Comparison of ENCODE assay signal across 16 cellular contexts in the genomic region with DNA sequence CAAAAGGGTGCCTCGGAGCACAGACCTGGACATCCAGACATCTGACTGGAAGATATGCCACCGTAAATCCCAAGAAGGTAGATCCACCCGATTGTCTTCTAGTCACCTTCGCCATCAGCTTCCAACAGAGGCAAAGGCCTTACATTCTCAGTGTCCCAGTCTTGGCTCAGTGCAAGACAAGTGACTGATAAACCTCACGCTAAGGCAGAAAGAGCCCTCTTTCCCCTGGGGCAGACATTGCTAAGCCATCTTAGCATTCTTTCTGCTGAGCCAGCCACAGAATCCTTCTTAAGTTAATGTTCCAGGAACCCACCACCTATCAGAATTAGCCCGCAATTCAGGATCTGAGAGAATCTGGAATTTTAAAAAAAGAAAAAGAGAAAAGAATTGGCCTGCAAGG. TPM values are rescaled to one million over a fixed set of nuclear protein-coding genes. Genes with fewer than 3 reads are reported as not detected.
DNase-seq lines count a peak whose midpoint lies in the region; ATAC-seq and TF ChIP-seq lines count a peak whose summit lies in the region.
"Had no signal": no experiment of that assay in that cellular context is flagged by ENCODE, and none has a peak within 500 bp of the region (broad histone marks: within the 10 kb centered on the region; RNA-seq: fewer than 3 reads in every experiment).

No MANE protein-coding gene starts in this region.

- no peak overlapping the region for H3K23ac ChIP-seq in trophoblast cell (ENCODE audit: low read length)

- ATAC-seq in HG03135 (IDR thresholded peaks at IDR 0.05; ENCODE audit: unreplicated experiment), result no peak
- ATAC-seq in effector memory CD8-positive, alpha-beta T cell (replicated peaks), result no peak
- ATAC-seq: HCT116 had no signal

- intact Hi-C loops in dendritic cell treated with granulocyte-macrophage colony-stimulating factor and Interleukin-4, amounts not matched to agents 40 ng/mL and 50 ng/mL, for 4 days (cut with micrococcal nuclease), result no loop called here

- H3K36me3 Mint-ChIP-seq in dendritic cell treated with granulocyte-macrophage colony-stimulating factor and Interleukin-4, amounts not matched to agents 40 ng/mL and 50 ng/mL, for 4 days (ENCODE audit: low read depth), result no peaks in the 10 kb centered on the region
- no peaks in the 10 kb centered on the region for H3K36me3 Mint-ChIP-seq in effector memory CD8-positive, alpha-beta T cell (ENCODE audit: insufficient read depth)
- H3K36me3 Mint-ChIP-seq: CD4-positive, CD25-positive, alpha-beta regulatory T cell had no signal

- H3K4me3 ChIP-seq in H7 (ENCODE audit: insufficient read depth, low read depth, low read length) (no peak overlapping the region), trophoblast cell (ENCODE audit: low read depth, low read length) (no peak overlapping the region)
- H3K4me3 ChIP-seq: BLaER1 treated with 17β-estradiol and CSF1 and Interleukin-3, amounts not matched to agents 10 nM and 100 nM had no signal

- H4K12ac ChIP-seq in trophoblast cell (ENCODE audit: low read depth, low read length), result no peak overlapping the region

- H3K79me1 ChIP-seq in trophoblast cell (ENCODE audit: low read length), result peaks cover 12% of the 10 kb centered on the region

- H2AK5ac ChIP-seq in trophoblast cell (ENCODE audit: low read length), result no peak overlapping the region

- H2BK5ac ChIP-seq in trophoblast cell (ENCODE audit: low read depth, low read length, poor library complexity), result no peak overlapping the region

- H4K8ac ChIP-seq in trophoblast cell (ENCODE audit: low read depth, low read length), result no peak overlapping the region

- no peak overlapping the region for H3K4me3 Mint-ChIP-seq in dendritic cell treated with granulocyte-macrophage colony-stimulating factor and Interleukin-4, amounts not matched to agents 40 ng/mL and 50 ng/mL, for 4 days
- H3K4me3 Mint-ChIP-seq in effector memory CD8-positive, alpha-beta T cell, result no peak overlapping the region
- H3K4me3 Mint-ChIP-seq: CD4-positive, CD25-positive, alpha-beta regulatory T cell had no signal

- H3K27ac Mint-ChIP-seq in dendritic cell treated with granulocyte-macrophage colony-stimulating factor and Interleukin-4, amounts not matched to agents 40 ng/mL and 50 ng/mL, for 4 days, result peak overlapping the region; percentile 34
- H3K27ac Mint-ChIP-seq in effector memory CD8-positive, alpha-beta T cell, result no peak overlapping the region

- H3K27me3 Mint-ChIP-seq in dendritic cell treated with granulocyte-macrophage colony-stimulating factor and Interleukin-4, amounts not matched to agents 40 ng/mL and 50 ng/mL, for 4 days, result peaks cover 39% of the 10 kb centered on the region
- peaks cover 7 to 41% of the 10 kb centered on the region in 2 donors for H3K27me3 Mint-ChIP-seq in effector memory CD8-positive, alpha-beta T cell

- H2BK120ac ChIP-seq in trophoblast cell (ENCODE audit: insufficient read depth, low read length, poor library complexity), result no peak overlapping the region

- H3K9ac ChIP-seq in trophoblast cell (ENCODE audit: low read length), result no peak overlapping the region
- H3K9ac ChIP-seq: KMS-11 had no signal

- no peak overlapping the region for H3K4me2 ChIP-seq in trophoblast cell (ENCODE audit: low read length)
- H3K4me2 ChIP-seq: KMS-11 had no signal

- H3K9me3 ChIP-seq in trophoblast cell (ENCODE audit: insufficient read depth, low read depth, low read length), result no peaks in the 10 kb centered on the region
- H3K9me3 ChIP-seq: BLaER1 treated with 17β-estradiol and CSF1 and Interleukin-3, amounts not matched to agents 10 nM and 100 nM had no signal

- no peak overlapping the region for H3K14ac ChIP-seq in trophoblast cell (ENCODE audit: low read length)

- DNase-seq in H7 (peak; percentile 7), trophoblast cell (peak; percentile 84), NCI-H510A treated with DMSO at 0.1 percent for 48 hours (lab: John Stamatoyannopoulos, UW) (no peak)
- no peak for DNase-seq in effector memory CD8-positive, alpha-beta T cell
- DNase-seq: ACHN; Calu3; CD4-positive, CD25-positive, alpha-beta regulatory T cell; DMS 273 treated with DMSO at 0.1 percent for 48 hours had no signal

- H4K91ac ChIP-seq in trophoblast cell (ENCODE audit: low read depth, low read length), result no peak overlapping the region

- peaks cover 24 to 39% of the 10 kb centered on the region in 2 experiments for H3K4me1 ChIP-seq in trophoblast cell (ENCODE audit: control insufficient read depth in 1 of 2, insufficient read depth in 2 of 2, low read length in 2 of 2)

- H3K36me3 ChIP-seq in H7 (replicated peaks; ENCODE audit: control insufficient read depth, insufficient read depth, low read length) (no peaks in the 10 kb centered on the region), trophoblast cell (ENCODE audit: control insufficient read depth in 1 of 2, insufficient read depth in 2 of 2, low read length in 2 of 2) (no peaks in the 10 kb centered on the region)
- H3K36me3 ChIP-seq: BLaER1 treated with 17β-estradiol and CSF1 and Interleukin-3, amounts not matched to agents 10 nM and 100 nM had no signal

- no peaks in the 10 kb centered on the region for H3K79me2 ChIP-seq in trophoblast cell (ENCODE audit: control insufficient read depth, insufficient read depth, low read length, poor library complexity)

- TF ChIP-seq CTCF in 22Rv1 (IDR thresholded peaks at IDR 0.05), result no peak

- H2AFZ ChIP-seq in trophoblast cell (ENCODE audit: insufficient read depth, low read length, poor library complexity), result no peak overlapping the region

- no CpG with 5 or more reads among the region's 6 CpGs for WGBS in trophoblast cell (ENCODE audit: extremely low coverage, insufficient coverage, insufficient read length)

- H3K27ac ChIP-seq in 22Rv1 (peak overlapping the region; percentile 7; the same call in 1 of the 2 replicates), trophoblast cell (ENCODE audit: low read depth, low read length) (peak overlapping the region; percentile 64)
- H3K27ac ChIP-seq: KMS-11 had no signal

- H3K9me3 Mint-ChIP-seq in dendritic cell treated with granulocyte-macrophage colony-stimulating factor and Interleukin-4, amounts not matched to agents 40 ng/mL and 50 ng/mL, for 4 days, result no peaks in the 10 kb centered on the region
- H3K9me3 Mint-ChIP-seq in effector memory CD8-positive, alpha-beta T cell, result no peaks in the 10 kb centered on the region

- no peak overlapping the region for H3K4ac ChIP-seq in trophoblast cell (ENCODE audit: low read depth, low read length)

- no peak overlapping the region for H2BK12ac ChIP-seq in trophoblast cell (ENCODE audit: low read length)

- H3K4me1 Mint-ChIP-seq in dendritic cell treated with granulocyte-macrophage colony-stimulating factor and Interleukin-4, amounts not matched to agents 40 ng/mL and 50 ng/mL, for 4 days (ENCODE audit: low read depth), result peaks cover 28% of the 10 kb centered on the region
- H3K4me1 Mint-ChIP-seq in effector memory CD8-positive, alpha-beta T cell (ENCODE audit: low read depth in 2 of 2), result no peaks in the 10 kb centered on the region

- no peak overlapping the region for H3K18ac ChIP-seq in trophoblast cell (ENCODE audit: low read length)

- peaks cover 9% of the 10 kb centered on the region for H3K27me3 ChIP-seq in H7 (ENCODE audit: control insufficient read depth, insufficient read depth, low read length)
- H3K27me3 ChIP-seq in trophoblast cell (ENCODE audit: insufficient read depth, low read length), result no peaks in the 10 kb centered on the region

RNA-seq across cellular contexts. Expression of a gene that starts 4.3 kb away (rescaled TPM):
- 36.5 and 43.6 TPM in 2 replicates for total RNA-seq in H7 (2014; rRNA removed; shearing (Covaris generic))
- polyA plus RNA-seq in trophoblast cell (2013), result 17.4 and 20.1 TPM in 2 replicates
- total RNA-seq: CD4-positive, CD25-positive, alpha-beta regulatory T cell; Daoy; HT1080 had no signal

RNA-seq across cellular contexts. Expression of a gene that starts 35.7 kb away (rescaled TPM):
- 83.5 and 84.6 TPM in 2 replicates for total RNA-seq in H7 (2014; rRNA removed; shearing (Covaris generic))
- polyA plus RNA-seq in trophoblast cell (2013), result 81.0 and 90.7 TPM in 2 replicates

Comparison
In these comparisons a context has a peak if more than half of its experiments do, and no peak if none do; other contexts are left out.
1. DNase-seq: peak in H7 (single experiment) and trophoblast cell (2 of 2); none in NCI-H510A treated with DMSO at 0.1 percent for 48 hours (single experiment) and effector memory CD8-positive, alpha-beta T cell (0 of 3).